ENCODE assay signal across 8 cellular contexts in genomic region chr3:195458188-195458800, GRCh38. TPM values are rescaled to one million over a fixed set of nuclear protein-coding genes. Genes with fewer than 3 reads are reported as not detected.
DNase-seq lines count a peak whose midpoint lies in the region; ATAC-seq and TF ChIP-seq lines count a peak whose summit lies in the region.

No MANE protein-coding gene starts in this region.

- no peaks in the 10 kb centered on the region for H3K9me3 Mint-ChIP-seq in HFFc6

- H3K4me1 Mint-ChIP-seq in HFFc6 (ENCODE audit: low read depth) = 0 out of 2 replicates have a peak, but pooled peaks cover 8% of the 10 kb centered on the region

- peaks cover 5% of the 10 kb centered on the region for H3K27me3 Mint-ChIP-seq in HFFc6 (ENCODE audit: insufficient read depth)

- H3K4me3 ChIP-seq in GM12865 (ENCODE audit: low read depth, low read length) = no peak overlapping the region

- TF ChIP-seq CTCF in GM12865 (IDR thresholded peaks at IDR 0.05; ENCODE audit: insufficient read depth, low read depth, low read length, missing control alignments) (no peak), HFFc6 (IDR thresholded peaks at IDR 0.05) (0 out of 2 replicates have a peak, but pooled peaks have one; percentile 8)

- H3K27ac Mint-ChIP-seq in HFFc6 = no peak overlapping the region

- peak; percentile 57 for ATAC-seq in left lobe of liver

- peak; percentile 59 for DNase-seq in GM12865 (ENCODE audit: low read depth)
- no peak for DNase-seq in HFFc6
- peak; percentile 72 for DNase-seq in RPMI8226
- DNase-seq in left lobe of liver (ENCODE audit: low spot score) = no peak
- DNase-seq in cerebellar nuclear complex (lab: John Stamatoyannopoulos, UW) = no peak
- no peak for DNase-seq in inferior parietal cortex (ENCODE audit: extremely low spot score)
- no peak for DNase-seq in hypothalamus (lab: John Stamatoyannopoulos, UW)
- no peak for DNase-seq in HuH-7.5 (ENCODE audit: low spot score)

- H3K4me3 Mint-ChIP-seq in HFFc6 = no peak overlapping the region

- no peaks in the 10 kb centered on the region for H3K36me3 Mint-ChIP-seq in HFFc6 (ENCODE audit: low read depth)

RNA-seq across cellular contexts. Expression of gene ACAP2, which starts 15.5 kb away (rescaled TPM):
- total RNA-seq in HFFc6 (2021; fragmentation: NEBNext Ultra II Directional; extraction: Animal tissue kit (Norgen Biotek cat#: 25700)) = 10 to 100 TPM; 37.7 to 47.1 (median 45.2) TPM
- total RNA-seq in left lobe of liver = 13.2 TPM

Comparison
In these comparisons a context has a peak if more than half of its experiments do, and no peak if none do; other contexts are left out.
1. DNase-seq: peak in GM12865 (single experiment) and RPMI8226 (single experiment); none in HFFc6 (single experiment), left lobe of liver (single experiment), cerebellar nuclear complex (0 of 2), inferior parietal cortex (single experiment), hypothalamus (0 of 51) and HuH-7.5 (single experiment).